ENCODE assay signal across 15 cellular contexts in genomic region chr10:81708946-81709345, GRCh38.
DNase-seq lines count a peak whose midpoint lies in the region; ATAC-seq lines count a peak whose summit lies in the region.
"Had no signal": no experiment of that assay in that cellular context is flagged by ENCODE, and none has a peak within 500 bp of the region (broad histone marks: within the 10 kb centered on the region; RNA-seq: fewer than 3 reads in every experiment).

No MANE protein-coding gene starts in this region.

- no peaks in the 10 kb centered on the region for H3K36me3 Mint-ChIP-seq in activated T-cell treated with anti-CD3 and anti-CD28 coated beads, Interleukin-2, amount 50 U/mL, for 24 hours (ENCODE audit: low read depth)
- H3K36me3 Mint-ChIP-seq in activated naive CD8-positive, alpha-beta T cell treated with anti-CD3 and anti-CD28 coated beads, Interleukin-2, amount 50 U/mL, for 24 hours (ENCODE audit: low read depth) = no peaks in the 10 kb centered on the region

- H3K4me3 Mint-ChIP-seq in activated T-cell treated with anti-CD3 and anti-CD28 coated beads, Interleukin-2, amount 50 U/mL, for 24 hours = no peak overlapping the region
- H3K4me3 Mint-ChIP-seq in activated naive CD8-positive, alpha-beta T cell treated with anti-CD3 and anti-CD28 coated beads, Interleukin-2, amount 50 U/mL, for 24 hours = no peak overlapping the region
- H3K4me3 Mint-ChIP-seq: CD4-positive, alpha-beta T cell had no signal

- peak; percentile 94 for ATAC-seq in activated naive CD8-positive, alpha-beta T cell treated with anti-CD3 and anti-CD28 coated beads, Interleukin-2, amount 50 U/mL, for 24 hours
- ATAC-seq in stimulated activated naive CD8-positive, alpha-beta T cell treated with anti-CD3 and anti-CD28 coated beads, Interleukin-15, Interleukin-2, amounts not matched to agents 100 U/mL and 50 U/mL, for 24 hours = peak; percentile 76
- ATAC-seq: A549 had no signal

- DNase-seq in DMS53 (lab: John Stamatoyannopoulos, UW) = peak; percentile 25
- DNase-seq in DMS53 treated with DMSO at 0.1 percent for 48 hours (lab: John Stamatoyannopoulos, UW; ENCODE audit: unreplicated experiment) = no peak
- DNase-seq in activated T-cell treated with anti-CD3 and anti-CD28 coated beads, Interleukin-2, amount 50 U/mL, for 24 hours = no peak
- no peak for DNase-seq in activated T-cell treated with anti-CD3 and anti-CD28 coated beads for 4 hours
- DNase-seq in activated naive CD8-positive, alpha-beta T cell treated with anti-CD3 and anti-CD28 coated beads, Interleukin-2, amount 50 U/mL, for 24 hours = no peak
- no peak for DNase-seq in stimulated activated naive CD8-positive, alpha-beta T cell treated with anti-CD3 and anti-CD28 coated beads, Interleukin-15, Interleukin-2, amounts not matched to agents 100 U/mL and 50 U/mL, for 24 hours
- no peak for DNase-seq in T-helper 1 cell
- no peak for DNase-seq in inferior parietal cortex (ENCODE audit: extremely low spot score)
- DNase-seq: AML-193; Caco-2; CD4-positive, alpha-beta T cell; DMS79 treated with DMSO at 0.1 percent for 48 hours; GF-D8; GM23248 had no signal

- no peaks in the 10 kb centered on the region for H3K27me3 Mint-ChIP-seq in activated T-cell treated with anti-CD3 and anti-CD28 coated beads, Interleukin-2, amount 50 U/mL, for 24 hours
- no peaks in the 10 kb centered on the region for H3K27me3 Mint-ChIP-seq in activated naive CD8-positive, alpha-beta T cell treated with anti-CD3 and anti-CD28 coated beads, Interleukin-2, amount 50 U/mL, for 24 hours
- H3K27me3 Mint-ChIP-seq: CD4-positive, alpha-beta T cell had no signal

- no peaks in the 10 kb centered on the region for H3K9me3 Mint-ChIP-seq in activated T-cell treated with anti-CD3 and anti-CD28 coated beads, Interleukin-2, amount 50 U/mL, for 24 hours
- peaks cover 4% of the 10 kb centered on the region for H3K9me3 Mint-ChIP-seq in activated naive CD8-positive, alpha-beta T cell treated with anti-CD3 and anti-CD28 coated beads, Interleukin-2, amount 50 U/mL, for 24 hours
- H3K9me3 Mint-ChIP-seq: CD4-positive, alpha-beta T cell had no signal

- H3K4me1 Mint-ChIP-seq in activated T-cell treated with anti-CD3 and anti-CD28 coated beads, Interleukin-2, amount 50 U/mL, for 24 hours (ENCODE audit: low read depth) = peaks cover 6% of the 10 kb centered on the region
- peaks cover 10% of the 10 kb centered on the region for H3K4me1 Mint-ChIP-seq in activated naive CD8-positive, alpha-beta T cell treated with anti-CD3 and anti-CD28 coated beads, Interleukin-2, amount 50 U/mL, for 24 hours

- H3K27ac Mint-ChIP-seq in activated T-cell treated with anti-CD3 and anti-CD28 coated beads, Interleukin-2, amount 50 U/mL, for 24 hours = peak overlapping the region; percentile 57
- H3K27ac Mint-ChIP-seq in activated naive CD8-positive, alpha-beta T cell treated with anti-CD3 and anti-CD28 coated beads, Interleukin-2, amount 50 U/mL, for 24 hours = peak overlapping the region; percentile 59
- H3K27ac Mint-ChIP-seq: CD4-positive, alpha-beta T cell had no signal
